18 cellular contexts compared by ENCODE assay signal in the genomic region with DNA sequence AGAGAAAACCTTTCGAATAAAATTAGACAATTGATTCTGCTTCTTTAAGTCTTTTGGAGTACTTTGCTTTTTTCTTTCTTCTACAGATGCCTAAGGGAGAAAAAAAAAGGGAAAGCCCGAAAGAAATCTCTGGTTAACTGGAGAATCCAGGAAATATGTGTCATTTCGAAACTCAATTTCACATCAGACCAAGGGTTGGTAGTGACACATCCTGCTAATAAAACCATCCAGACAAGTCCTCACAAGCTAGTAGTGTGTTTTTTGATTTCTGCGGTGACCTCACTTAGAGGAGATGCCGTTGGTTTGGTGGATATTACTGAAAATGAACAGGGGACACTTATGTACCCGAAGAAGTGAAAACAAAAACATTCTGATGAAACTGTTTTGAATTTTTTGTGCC.
A peak's percentile ranks its signal among the peaks of the same experiment; 100 is the strongest.
DNase-seq lines count a peak whose midpoint lies in the region; ATAC-seq and TF ChIP-seq lines count a peak whose summit lies in the region.
"Had no signal": no experiment of that assay in that cellular context is flagged by ENCODE, and none has a peak within 500 bp of the region (broad histone marks: within the 10 kb centered on the region; RNA-seq: fewer than 3 reads in every experiment).

No MANE protein-coding gene starts in this region.

- no peaks in the 10 kb centered on the region for H3K36me3 ChIP-seq in brain microvascular endothelial cell (replicated peaks)

- peaks cover 5% of the 10 kb centered on the region for H3K9me3 Mint-ChIP-seq in activated T-helper 17 cell treated with anti-CD3 and anti-CD28 coated beads, Interleukin-2, amount 50 U/mL, for 72 hours
- H3K9me3 Mint-ChIP-seq: type B pancreatic cell had no signal

- H3K27ac Mint-ChIP-seq in activated T-helper 17 cell treated with anti-CD3 and anti-CD28 coated beads, Interleukin-2, amount 50 U/mL, for 72 hours: no peak overlapping the region
- H3K27ac Mint-ChIP-seq: activated CD8-positive, alpha-beta memory T cell treated with anti-CD3 and anti-CD28 coated beads, Interleukin-2, amount 10 ng/mL, durations not matched to agents 7 days and 5 days; activated naive CD4-positive, alpha-beta T cell treated with anti-CD3 and anti-CD28 coated beads, Interleukin-2, amount 50 U/mL, for 24 hours; B cell; progenitor cell of endocrine pancreas; type B pancreatic cell; WTC11 had no signal

- H3K4me1 Mint-ChIP-seq in activated T-helper 17 cell treated with anti-CD3 and anti-CD28 coated beads, Interleukin-2, amount 50 U/mL, for 72 hours: no peaks in the 10 kb centered on the region
- H3K4me1 Mint-ChIP-seq: activated CD8-positive, alpha-beta memory T cell treated with anti-CD3 and anti-CD28 coated beads, Interleukin-2, amount 10 ng/mL, durations not matched to agents 7 days and 5 days; activated naive CD4-positive, alpha-beta T cell treated with anti-CD3 and anti-CD28 coated beads, Interleukin-2, amount 50 U/mL, for 24 hours; B cell had no signal

- H3K4me3 Mint-ChIP-seq in activated T-helper 17 cell treated with anti-CD3 and anti-CD28 coated beads, Interleukin-2, amount 50 U/mL, for 72 hours: no peak overlapping the region
- H3K4me3 Mint-ChIP-seq: activated CD8-positive, alpha-beta memory T cell treated with anti-CD3 and anti-CD28 coated beads, Interleukin-2, amount 10 ng/mL, durations not matched to agents 7 days and 5 days; activated naive CD4-positive, alpha-beta T cell treated with anti-CD3 and anti-CD28 coated beads, Interleukin-2, amount 50 U/mL, for 24 hours; B cell; type B pancreatic cell; WTC11 had no signal

- DNase-seq in AG08395 (ENCODE audit: low spot score): peak; percentile 79
- peak; percentile 68 for DNase-seq in HT1080 (ENCODE audit: low read depth)
- DNase-seq in brain microvascular endothelial cell: peak; percentile 42
- DNase-seq in glomerular visceral epithelial cell (ENCODE audit: extremely low spot score): peak; percentile 89
- DNase-seq in islet precursor cell: no peak
- DNase-seq in 8988T: no peak
- DNase-seq: activated CD8-positive, alpha-beta memory T cell treated with anti-CD3 and anti-CD28 coated beads, Interleukin-2, amount 10 ng/mL, durations not matched to agents 7 days and 5 days; DMS79 treated with DMSO at 0.1 percent for 48 hours; GOT3; Karpas-422; NCI-H2171 had no signal

- peaks cover 12% of the 10 kb centered on the region for H3K27me3 Mint-ChIP-seq in activated T-helper 17 cell treated with anti-CD3 and anti-CD28 coated beads, Interleukin-2, amount 50 U/mL, for 72 hours
- H3K27me3 Mint-ChIP-seq: activated CD8-positive, alpha-beta memory T cell treated with anti-CD3 and anti-CD28 coated beads, Interleukin-2, amount 10 ng/mL, durations not matched to agents 7 days and 5 days; activated naive CD4-positive, alpha-beta T cell treated with anti-CD3 and anti-CD28 coated beads, Interleukin-2, amount 50 U/mL, for 24 hours; B cell; progenitor cell of endocrine pancreas; type B pancreatic cell had no signal

- in situ Hi-C loops in brain microvascular endothelial cell (cut with HindIII; ENCODE audit: low pct_ligation_motif_present, low sequenced_read_pairs): no loop called here

- no peak overlapping the region for H3K27ac ChIP-seq in brain microvascular endothelial cell

- H3K27me3 ChIP-seq in brain microvascular endothelial cell (replicated peaks): no peaks in the 10 kb centered on the region

- TF ChIP-seq CTCF in brain microvascular endothelial cell (IDR thresholded peaks at IDR 0.05; ENCODE audit: low read depth, low read length, missing control alignments): no peak

- no peaks in the 10 kb centered on the region for H3K36me3 Mint-ChIP-seq in activated T-helper 17 cell treated with anti-CD3 and anti-CD28 coated beads, Interleukin-2, amount 50 U/mL, for 72 hours (ENCODE audit: low read depth)
- H3K36me3 Mint-ChIP-seq: activated CD8-positive, alpha-beta memory T cell treated with anti-CD3 and anti-CD28 coated beads, Interleukin-2, amount 10 ng/mL, durations not matched to agents 7 days and 5 days; activated naive CD4-positive, alpha-beta T cell treated with anti-CD3 and anti-CD28 coated beads, Interleukin-2, amount 50 U/mL, for 24 hours; type B pancreatic cell had no signal

- no peak overlapping the region for H3K4me3 ChIP-seq in brain microvascular endothelial cell (ENCODE audit: low read depth, low read length)

- no peak for ATAC-seq in activated T-helper 17 cell treated with anti-CD3 and anti-CD28 coated beads, Interleukin-2, amount 50 U/mL, for 72 hours (replicated peaks)
- ATAC-seq in GM18517 (IDR thresholded peaks at IDR 0.05; ENCODE audit: unreplicated experiment): no peak
- ATAC-seq: activated CD8-positive, alpha-beta memory T cell treated with anti-CD3 and anti-CD28 coated beads, Interleukin-2, amount 10 ng/mL, durations not matched to agents 7 days and 5 days; WTC11 had no signal

Comparison
In these comparisons a context has a peak if more than half of its experiments do, and no peak if none do; other contexts are left out.
1. DNase-seq: peak in AG08395 (single experiment), HT1080 (single experiment), brain microvascular endothelial cell (single experiment) and glomerular visceral epithelial cell (single experiment); none in islet precursor cell (single experiment) and 8988T (single experiment).